8 cellular contexts compared by ENCODE assay signal in genomic region chr17:79393358-79394038, GRCh38.
DNase-seq lines count a peak whose midpoint lies in the region; ATAC-seq and TF ChIP-seq lines count a peak whose summit lies in the region.

No MANE protein-coding gene starts in this region.

- TF ChIP-seq POLR2A in esophagus squamous epithelium (IDR thresholded peaks at IDR 0.05): no peak

- H3K36me3 Mint-ChIP-seq in Caco-2 (ENCODE audit: insufficient read depth, unreplicated experiment): no peaks in the 10 kb centered on the region
- no peaks in the 10 kb centered on the region for H3K36me3 Mint-ChIP-seq in naive thymus-derived CD4-positive, alpha-beta T cell
- no peaks in the 10 kb centered on the region for H3K36me3 Mint-ChIP-seq in stimulated activated naive B cell treated with anti-CD40 and anti-IgM and Interleukin-4, amounts not matched to agents 10 μg/mL and 1 μg/mL and 100 μg/mL, for 72 hours

- H3K9me3 Mint-ChIP-seq in Caco-2 (ENCODE audit: unreplicated experiment): no peaks in the 10 kb centered on the region
- peaks cover 0 to 2% (median 0%) of the 10 kb centered on the region in 11 donors for H3K9me3 Mint-ChIP-seq in naive thymus-derived CD4-positive, alpha-beta T cell
- H3K9me3 Mint-ChIP-seq in stimulated activated naive B cell treated with anti-CD40 and anti-IgM and Interleukin-4, amounts not matched to agents 10 μg/mL and 1 μg/mL and 100 μg/mL, for 72 hours: no peaks in the 10 kb centered on the region

- CTCF ChIA-PET in Caco-2 (lab: Charles Lee): interaction anchor here (0.6 to 3.1 kb wide), 17 partner anchors 7 to 348 kb away, joined by 3 to 32 read pairs (median 3); partner anchors contain the start of gene ENGASE
- CTCF ChIA-PET in PC-3 (lab: Charles Lee): interaction anchor here (0.6 to 1.1 kb wide), 5 partner anchors 118 to 404 kb away, joined by 3 to 8 read pairs (median 3); no protein-coding TSS in a partner anchor
- CTCF ChIA-PET in naive thymus-derived CD4-positive, alpha-beta T cell (lab: Charles Lee): interaction anchor here (0.6 to 2.0 kb wide), 8 partner anchors 9 to 374 kb away, joined by 3 to 14 read pairs (median 3); no protein-coding TSS in a partner anchor

- no peak overlapping the region for H3K4me2 ChIP-seq in PC-3 (ENCODE audit: low read length)

- peak; percentile 76 to 89 for DNase-seq in Caco-2
- peak; percentile 85 for DNase-seq in HuH-7.5 (ENCODE audit: low spot score)
- peak; percentile 91 for DNase-seq in PC-3
- DNase-seq in activated T-cell treated with anti-CD3 and anti-CD28 coated beads, Interleukin-2, amount 50 U/mL, for 48 hours: peak; percentile 84 to 86
- no peak for DNase-seq in esophagus squamous epithelium (lab: John Stamatoyannopoulos, UW)
- DNase-seq in naive thymus-derived CD4-positive, alpha-beta T cell: peak; percentile 30 to 75 (median 59)
- peak; percentile 59 for DNase-seq in stimulated activated naive B cell treated with anti-CD40 and anti-IgM and Interleukin-4, amounts not matched to agents 10 μg/mL and 1 μg/mL and 100 μg/mL, for 72 hours

- peak; percentile 81 for ATAC-seq in PC-3
- ATAC-seq in naive thymus-derived CD4-positive, alpha-beta T cell: peak; percentile 75
- ATAC-seq in stimulated activated naive B cell treated with anti-CD40 and anti-IgM and Interleukin-4, amounts not matched to agents 10 μg/mL and 1 μg/mL and 100 μg/mL, for 72 hours (replicated peaks): peak; percentile 74 to 80
- ATAC-seq in HG03460 (IDR thresholded peaks at IDR 0.05; ENCODE audit: unreplicated experiment): no peak

- peak; percentile 89 to 96 for TF ChIP-seq CTCF in Caco-2 (IDR thresholded peaks at IDR 0.05; ENCODE audit: insufficient read depth in 1 of 2, low read depth in 1 of 2, low read length in 1 of 2, severe bottlenecking in 1 of 2, unreplicated experiment in 1 of 2)
- TF ChIP-seq CTCF in PC-3 (conservative IDR thresholded peaks at IDR 0.05; ENCODE audit: low read depth, low read length): peak; percentile 98
- TF ChIP-seq CTCF in esophagus squamous epithelium (IDR thresholded peaks at IDR 0.05): peak; percentile 78 to 94 (median 89)

- H3K27ac Mint-ChIP-seq in Caco-2 (ENCODE audit: unreplicated experiment): no peak overlapping the region
- no peak overlapping the region for H3K27ac Mint-ChIP-seq in naive thymus-derived CD4-positive, alpha-beta T cell
- no peak overlapping the region for H3K27ac Mint-ChIP-seq in stimulated activated naive B cell treated with anti-CD40 and anti-IgM and Interleukin-4, amounts not matched to agents 10 μg/mL and 1 μg/mL and 100 μg/mL, for 72 hours

- 56 to 73% methylated on average over 12 to 22 of the region's 30 CpGs for WGBS in esophagus squamous epithelium, 2 donors

- H2AFZ ChIP-seq in PC-3 (ENCODE audit: low read length): no peak overlapping the region

- no peaks in the 10 kb centered on the region for H3K4me1 Mint-ChIP-seq in Caco-2 (ENCODE audit: low read depth, unreplicated experiment)
- H3K4me1 Mint-ChIP-seq in naive thymus-derived CD4-positive, alpha-beta T cell: peaks cover 0 to 10% (median 5%) of the 10 kb centered on the region in 7 donors
- peaks cover 3 to 12% of the 10 kb centered on the region in 2 donors for H3K4me1 Mint-ChIP-seq in stimulated activated naive B cell treated with anti-CD40 and anti-IgM and Interleukin-4, amounts not matched to agents 10 μg/mL and 1 μg/mL and 100 μg/mL, for 72 hours

- H3K9me3 ChIP-seq in Caco-2 (no peaks in the 10 kb centered on the region), PC-3 (ENCODE audit: low read length) (no peaks in the 10 kb centered on the region), esophagus squamous epithelium (no peaks in the 10 kb centered on the region)
- H3K9me3 ChIP-seq in naive thymus-derived CD4-positive, alpha-beta T cell (ENCODE audit: control insufficient read depth in 2 of 3, low read length in 3 of 3): no peaks in the 10 kb centered on the region

- H3K4me3 ChIP-seq in Caco-2 (ENCODE audit: low read depth, low read length) (no peak overlapping the region), PC-3 (ENCODE audit: low read length) (no peak overlapping the region), esophagus squamous epithelium (no peak overlapping the region)
- H3K4me3 ChIP-seq in naive thymus-derived CD4-positive, alpha-beta T cell (ENCODE audit: low read length): no peak overlapping the region

- BruUV-seq in Caco-2 (replicated peaks; lab: Mats Ljungman, UMichigan) (no TSS peak), PC-3 (replicated peaks; lab: Mats Ljungman, UMichigan) (no TSS peak)

- no peaks in the 10 kb centered on the region for H3K9me2 ChIP-seq in PC-3 (replicated peaks; ENCODE audit: low read length)

- H3K36me3 ChIP-seq in Caco-2 (ENCODE audit: control insufficient read depth, insufficient read depth, low read length) (no peaks in the 10 kb centered on the region), PC-3 (ENCODE audit: low read depth, low read length) (no peaks in the 10 kb centered on the region), esophagus squamous epithelium (no peaks in the 10 kb centered on the region)
- no peaks in the 10 kb centered on the region for H3K36me3 ChIP-seq in naive thymus-derived CD4-positive, alpha-beta T cell (ENCODE audit: control insufficient read depth in 2 of 3, insufficient read depth in 3 of 3, low read length in 3 of 3)

- no peak overlapping the region for H3K9ac ChIP-seq in PC-3 (ENCODE audit: low read length)

- no peak overlapping the region for H3K4me3 Mint-ChIP-seq in Caco-2 (ENCODE audit: unreplicated experiment)
- no peak overlapping the region for H3K4me3 Mint-ChIP-seq in naive thymus-derived CD4-positive, alpha-beta T cell
- H3K4me3 Mint-ChIP-seq in stimulated activated naive B cell treated with anti-CD40 and anti-IgM and Interleukin-4, amounts not matched to agents 10 μg/mL and 1 μg/mL and 100 μg/mL, for 72 hours: no peak overlapping the region

- POLR2A ChIA-PET in Caco-2 (lab: Charles Lee): no interaction called here
- POLR2A ChIA-PET in PC-3 (lab: Charles Lee; ENCODE audit: unreplicated experiment): no interaction called here
- POLR2A ChIA-PET in naive thymus-derived CD4-positive, alpha-beta T cell (lab: Charles Lee): no interaction called here

- H3K4me1 ChIP-seq in Caco-2 (no peaks in the 10 kb centered on the region), PC-3 (ENCODE audit: insufficient read depth, low read length) (no peaks in the 10 kb centered on the region), esophagus squamous epithelium (peaks cover 0 to 2% (median 0%) of the 10 kb centered on the region in 3 donors)
- no peaks in the 10 kb centered on the region for H3K4me1 ChIP-seq in naive thymus-derived CD4-positive, alpha-beta T cell (ENCODE audit: control insufficient read depth in 2 of 2, insufficient read depth in 2 of 2, low read length in 2 of 2)

- no peaks in the 10 kb centered on the region for H3F3A ChIP-seq in PC-3 (ENCODE audit: low read length, unreplicated experiment)

- H3K27me3 ChIP-seq in Caco-2 (replicated peaks; ENCODE audit: control insufficient read depth, insufficient read depth, low read length): no peaks in the 10 kb centered on the region; the same call in none of the 2 replicates
- H3K27me3 ChIP-seq in PC-3 (ENCODE audit: low read length): peaks cover 94% of the 10 kb centered on the region
- H3K27me3 ChIP-seq in esophagus squamous epithelium: peaks cover 0 to 100% (median 0%) of the 10 kb centered on the region in 4 donors
- peaks cover 0 to 11% of the 10 kb centered on the region in 2 donors for H3K27me3 ChIP-seq in naive thymus-derived CD4-positive, alpha-beta T cell (ENCODE audit: control insufficient read depth in 2 of 2, insufficient read depth in 2 of 2, low read length in 2 of 2)

- H3K27me3 Mint-ChIP-seq in Caco-2 (ENCODE audit: insufficient read depth, unreplicated experiment): peaks cover 48% of the 10 kb centered on the region
- peaks cover 23 to 70% (median 51%) of the 10 kb centered on the region in 5 donors for H3K27me3 Mint-ChIP-seq in naive thymus-derived CD4-positive, alpha-beta T cell
- peaks cover 68 to 88% of the 10 kb centered on the region in 2 donors for H3K27me3 Mint-ChIP-seq in stimulated activated naive B cell treated with anti-CD40 and anti-IgM and Interleukin-4, amounts not matched to agents 10 μg/mL and 1 μg/mL and 100 μg/mL, for 72 hours

- no peaks in the 10 kb centered on the region for H3K79me2 ChIP-seq in PC-3 (ENCODE audit: low read length)

- H3K27ac ChIP-seq in PC-3 (ENCODE audit: low read length) (no peak overlapping the region), esophagus squamous epithelium (no peak overlapping the region)
- no peak overlapping the region for H3K27ac ChIP-seq in naive thymus-derived CD4-positive, alpha-beta T cell (ENCODE audit: low read depth, low read length)

- no peaks in the 10 kb centered on the region for H4K20me1 ChIP-seq in PC-3 (ENCODE audit: low read length)

- intact Hi-C loops in Caco-2 (cut with micrococcal nuclease; ENCODE audit: unreplicated experiment): loop anchor here (1.0 to 2.0 kb wide), 2 partner anchors 306 to 315 kb away; no protein-coding TSS in a partner anchor
- intact Hi-C loops in PC-3 (cut with micrococcal nuclease): loop anchor here (1.0 kb wide), 1 partner anchor 205 kb away; no protein-coding TSS in a partner anchor
- intact Hi-C loops in esophagus squamous epithelium (cut with DNase I): loop anchor here (2.0 to 10.0 kb wide), 3 partner anchors 206 to 311 kb away; no protein-coding TSS in a partner anchor
- intact Hi-C loops in naive thymus-derived CD4-positive, alpha-beta T cell (cut with micrococcal nuclease): loop anchor here in 1 of 2 donors (1.0 to 5.0 kb wide), 2 partner anchors 326 to 347 kb away; no protein-coding TSS in a partner anchor
